ENCODE assay signal across 5 cellular contexts in the genomic region with DNA sequence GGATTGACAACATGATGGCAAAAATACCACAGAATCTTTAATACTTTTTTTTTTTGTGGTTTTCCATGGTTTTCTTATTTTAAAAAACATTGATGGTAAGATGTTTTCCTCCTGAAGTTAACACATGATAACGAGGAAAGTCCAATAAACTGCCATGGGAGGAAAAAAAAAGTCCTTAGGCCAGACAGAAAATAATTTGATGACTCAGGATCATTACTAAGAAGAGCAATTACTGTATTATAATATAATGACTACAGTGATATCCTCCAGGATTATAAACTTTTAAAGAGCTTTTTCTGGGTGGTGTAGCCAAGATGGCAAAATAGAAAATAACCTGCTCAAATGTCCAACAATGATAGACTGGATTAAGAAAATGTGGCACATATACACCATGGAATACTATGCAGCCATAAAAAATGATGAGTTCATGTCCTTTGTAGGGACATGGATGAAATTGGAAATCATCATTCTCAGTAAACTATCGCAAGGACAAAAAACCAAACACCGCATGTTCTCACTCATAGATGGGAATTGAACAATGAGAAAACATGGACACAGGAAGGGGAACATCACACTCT. TPM values are rescaled to one million over a fixed set of nuclear protein-coding genes. Genes with fewer than 3 reads are reported as not detected.
DNase-seq lines count a peak whose midpoint lies in the region; ATAC-seq, FAIRE-seq and TF ChIP-seq lines count a peak whose summit lies in the region.
"Not testable (repeated sequence)": the region's sequence is repeated elsewhere in the genome, so short reads cannot be mapped to it uniquely, and the experiment has no call there.

No MANE protein-coding gene starts in this region.

- not testable (repeated sequence) for H4K20me1 ChIP-seq in HepG2 (ENCODE audit: insufficient read depth, low read length)

- CTCF ChIA-PET in HEK293 (lab: Yijun Ruan, JAX) = interaction anchor here (0.7 to 1.0 kb wide), 2 partner anchors 12 to 96 kb away, joined by 4 read pairs; a partner anchor contains a TSS
- CTCF ChIA-PET in HepG2 (lab: Yijun Ruan, JAX; ENCODE audit: low intra/inter-chr PET ratio, low total read pairs) = not testable (repeated sequence)

- H3K9me3 ChIP-seq in HEK293 (ENCODE audit: control insufficient read depth, insufficient read depth, low read depth, low read length); cardiac muscle cell (ENCODE audit: low read depth); HepG2 (ENCODE audit: low read length): not testable (repeated sequence)

- intact Hi-C loops in HepG2 (cut with micrococcal nuclease; ENCODE audit: unreplicated experiment) = not testable (repeated sequence)

- POLR2A ChIA-PET in HEK293 (lab: Yijun Ruan, JAX) = interaction anchor here (1.1 to 1.8 kb wide), 2 partner anchors 12 to 36 kb away, joined by 3 to 8 read pairs; a partner anchor contains a TSS
- POLR2A ChIA-PET in HepG2 (lab: Yijun Ruan, JAX) = interaction anchor here (1.8 kb wide), 1 partner anchor 11 kb away, joined by 12 read pairs; a partner anchor contains a TSS

- H3K9ac ChIP-seq in HepG2 (ENCODE audit: insufficient read depth, low read depth, low read length) = not testable (repeated sequence)

- over 99% methylated on average over 2 of the region's 3 CpGs for WGBS in HepG2 (ENCODE audit: low lambda C conversion rate)

- H3K79me2 ChIP-seq in HepG2 (ENCODE audit: insufficient read depth, low read length) = not testable (repeated sequence)

- H3K27me3 ChIP-seq in cardiac muscle cell; HepG2 (ENCODE audit: control insufficient read depth in 1 of 2, insufficient read depth in 2 of 2, low read length in 2 of 2): not testable (repeated sequence)

- not testable (repeated sequence) for DNase-seq in cardiac muscle cell (ENCODE audit: low read depth in 1 of 2, low spot score in 1 of 2); HepG2 (ENCODE audit: low spot score)

- in situ Hi-C loops in HepG2 (cut with HindIII; ENCODE audit: extremely low pct_ligation_motif_present, low pct_unique_long_range_greater_than_20kb) = not testable (repeated sequence)

- not testable (repeated sequence) for H3K36me3 ChIP-seq in HEK293 (ENCODE audit: control insufficient read depth in 2 of 2, insufficient read depth in 1 of 2, low read length in 2 of 2); cardiac muscle cell; HepG2 (replicated peaks in 1 of 2; ENCODE audit: control insufficient read depth in 1 of 2, insufficient read depth in 2 of 2, low read length in 2 of 2)

- not testable (repeated sequence) for ATAC-seq in HepG2

- TF ChIP-seq CTCF in C4-2B (conservative IDR thresholded peaks at IDR 0.05); HEK293 (tag by site-specific recombination; IDR thresholded peaks at IDR 0.05); VCaP (conservative IDR thresholded peaks at IDR 0.05); cardiac muscle cell (IDR thresholded peaks at IDR 0.05; ENCODE audit: low read depth, low read length); HepG2 (CRISPR knock-in tag; IDR thresholded peaks at IDR 0.05): not testable (repeated sequence)

- FAIRE-seq in HepG2 (lab: Jason Lieb, UNC) = not testable (repeated sequence)

- TF ChIP-seq RAD21 in HepG2 (CRISPR knock-in tag; IDR thresholded peaks at IDR 0.05) = not testable (repeated sequence)

- H3K27ac ChIP-seq in C4-2B = peak overlapping the region; percentile 25; the same call in 1 of the 2 replicates
- H3K27ac ChIP-seq in HEK293 (ENCODE audit: extremely low read depth, low read depth, low read length); HepG2 (ENCODE audit: extremely low read length, insufficient read depth, low read length): not testable (repeated sequence)
- H3K27ac ChIP-seq in VCaP = peak overlapping the region; percentile 88
- H3K27ac ChIP-seq in cardiac muscle cell = peak overlapping the region; percentile 31

- not testable (repeated sequence) for H3K4me3 ChIP-seq in HEK293 (ENCODE audit: low read depth, low read length); cardiac muscle cell; HepG2 (replicated peaks in 1 of 3; ENCODE audit: insufficient read depth in 1 of 3, low read depth in 2 of 3, low read length in 3 of 3)

- not testable (repeated sequence) for H3K4me2 ChIP-seq in HepG2 (ENCODE audit: low read depth, low read length)

- not testable (repeated sequence) for H2AFZ ChIP-seq in HepG2 (ENCODE audit: low read length)

- TF ChIP-seq EP300 in HepG2 (IDR thresholded peaks at IDR 0.05; ENCODE audit: low read depth in 2 of 2, low read length in 2 of 2); HepG2 (CRISPR knock-in tag; IDR thresholded peaks at IDR 0.05; ENCODE audit: borderline replicate concordance): not testable (repeated sequence)

- H3K4me1 ChIP-seq in HEK293 (ENCODE audit: control insufficient read depth, insufficient read depth, low read length) = not testable (repeated sequence)
- H3K4me1 ChIP-seq in cardiac muscle cell (ENCODE audit: low read depth) (peaks cover 17% of the 10 kb centered on the region), HepG2 (ENCODE audit: insufficient read depth, low read length) (peaks cover 30% of the 10 kb centered on the region)

- TF ChIP-seq POLR2A in HepG2 (IDR thresholded peaks at IDR 0.05; ENCODE audit: insufficient read depth in 1 of 2, low read depth in 2 of 2, low read length in 2 of 2) = not testable (repeated sequence)

- BruUV-seq in HepG2 (replicated peaks; lab: Mats Ljungman, UMichigan) = not testable (repeated sequence)

TF ChIP-seq in HepG2, 621 proteins besides CTCF, POLR2A, EP300 and RAD21:
- TF ChIP-seq MAFF (IDR thresholded peaks at IDR 0.05; ENCODE audit: low read depth, low read length) = peak; percentile 63; the same call in 1 of the 2 replicates
- peak; percentile 38 to 85; a peak in 3 of 4 replicates for TF ChIP-seq MAFK (conservative IDR thresholded peaks at IDR 0.05 in 1 of 2, IDR thresholded peaks at IDR 0.05 in 1 of 2; ENCODE audit: low read length in 2 of 2)

RNA-seq across cellular contexts. Expression of a gene that starts 11.8 kb away (rescaled TPM):
- total RNA-seq in cardiac muscle cell (10.2 and 13.2 TPM in 2 replicates), HepG2 (2016; rRNA removed; fragmentation: Illumina TruSeq; extraction: Trizol) (21.0 and 32.4 TPM in 2 replicates)
- polyA plus RNA-seq in cardiac muscle cell (9.6 and 10.6 TPM in 2 replicates), HepG2 (2011; rRNA removed) (7.7 and 8.9 TPM in 2 replicates)
- total RNA-seq in HepG2 (2016; cell fraction: cytosol; rRNA removed; fragmentation: Illumina TruSeq; extraction: Trizol; ENCODE audit: low read depth) = 7.5 and 7.9 TPM in 2 replicates
- 19.5 and 29.4 TPM in 2 replicates for total RNA-seq in HepG2 (2016; cell fraction: insoluble cytoplasmic fraction; rRNA removed; fragmentation: Illumina TruSeq; extraction: Trizol)
- total RNA-seq in HepG2 (2016; cell fraction: membrane; rRNA removed; fragmentation: Illumina TruSeq; extraction: Trizol) = 30.0 and 33.2 TPM in 2 replicates
- 26.8 and 28.3 TPM in 2 replicates for total RNA-seq in HepG2 (2016; cell fraction: nucleus; rRNA removed; fragmentation: Illumina TruSeq; extraction: Trizol)
- 4.1 and 6.4 TPM in 2 replicates for polyA plus RNA-seq in HepG2 (2011; cell fraction: cytosol; rRNA removed)
- 9.3 and 10.7 TPM in 2 replicates for polyA plus RNA-seq in HepG2 (2011; cell fraction: nucleus; rRNA removed)
- polyA plus RNA-seq in HepG2 (2012) = 7.2 and 8.6 TPM in 2 replicates
- polyA plus RNA-seq in HepG2 (2016; cell fraction: cytosol; fragmentation: Illumina TruSeq; extraction: Trizol; ENCODE audit: low read depth) = 3.4 and 4.8 TPM in 2 replicates
- 15.6 and 16.6 TPM in 2 replicates for polyA plus RNA-seq in HepG2 (2016; cell fraction: insoluble cytoplasmic fraction; fragmentation: Illumina TruSeq; extraction: Trizol; ENCODE audit: low read depth)
- 11.2 and 11.7 TPM in 2 replicates for polyA plus RNA-seq in HepG2 (2016; cell fraction: membrane; fragmentation: Illumina TruSeq; extraction: Trizol; ENCODE audit: low read depth)
- polyA plus RNA-seq in HepG2 (2016; cell fraction: nucleus; fragmentation: Illumina TruSeq; extraction: Trizol; ENCODE audit: insufficient read depth, low read depth) = 16.4 and 17.3 TPM in 2 replicates
- 11.7 and 20.5 TPM in 2 replicates for polyA minus RNA-seq in HepG2 (2011; rRNA and poly(A)+ RNA removed; ENCODE audit: low replicate concordance)
- polyA minus RNA-seq in HepG2 (2011; cell fraction: cytosol; rRNA and poly(A)+ RNA removed) = 8.0 and 9.8 TPM in 2 replicates
- polyA minus RNA-seq in HepG2 (2011; cell fraction: nucleus; rRNA and poly(A)+ RNA removed) = 45.7 and 50.8 TPM in 2 replicates

RNA-seq across cellular contexts. Expression of a gene that starts 12.1 kb away (rescaled TPM):
- total RNA-seq in cardiac muscle cell (35.5 TPM in 2 replicates), HepG2 (2016; rRNA removed; fragmentation: Illumina TruSeq; extraction: Trizol) (66.6 and 73.8 TPM in 2 replicates)
- polyA plus RNA-seq in cardiac muscle cell (81.8 and 106 TPM in 2 replicates), HepG2 (2011; rRNA removed) (28.6 and 34.1 TPM in 2 replicates)
- 155 and 168 TPM in 2 replicates for total RNA-seq in HepG2 (2016; cell fraction: cytosol; rRNA removed; fragmentation: Illumina TruSeq; extraction: Trizol; ENCODE audit: low read depth)
- total RNA-seq in HepG2 (2016; cell fraction: insoluble cytoplasmic fraction; rRNA removed; fragmentation: Illumina TruSeq; extraction: Trizol) = 65.4 and 69.5 TPM in 2 replicates
- total RNA-seq in HepG2 (2016; cell fraction: membrane; rRNA removed; fragmentation: Illumina TruSeq; extraction: Trizol) = 248 and 275 TPM in 2 replicates
- total RNA-seq in HepG2 (2016; cell fraction: nucleus; rRNA removed; fragmentation: Illumina TruSeq; extraction: Trizol) = 48.5 and 52.0 TPM in 2 replicates
- polyA plus RNA-seq in HepG2 (2011; cell fraction: cytosol; rRNA removed) = 14.8 and 23.2 TPM in 2 replicates
- polyA plus RNA-seq in HepG2 (2011; cell fraction: nucleus; rRNA removed) = 14.3 and 19.5 TPM in 2 replicates
- 28.1 and 39.7 TPM in 2 replicates for polyA plus RNA-seq in HepG2 (2012)
- polyA plus RNA-seq in HepG2 (2016; cell fraction: cytosol; fragmentation: Illumina TruSeq; extraction: Trizol; ENCODE audit: low read depth) = 187 and 197 TPM in 2 replicates
- polyA plus RNA-seq in HepG2 (2016; cell fraction: insoluble cytoplasmic fraction; fragmentation: Illumina TruSeq; extraction: Trizol; ENCODE audit: low read depth) = 78.3 and 87.0 TPM in 2 replicates
- polyA plus RNA-seq in HepG2 (2016; cell fraction: membrane; fragmentation: Illumina TruSeq; extraction: Trizol; ENCODE audit: low read depth) = 257 and 275 TPM in 2 replicates
- 78.8 and 84.3 TPM in 2 replicates for polyA plus RNA-seq in HepG2 (2016; cell fraction: nucleus; fragmentation: Illumina TruSeq; extraction: Trizol; ENCODE audit: insufficient read depth, low read depth)
- 6.0 and 24.6 TPM in 2 replicates for polyA minus RNA-seq in HepG2 (2011; rRNA and poly(A)+ RNA removed; ENCODE audit: low replicate concordance)
- polyA minus RNA-seq in HepG2 (2011; cell fraction: cytosol; rRNA and poly(A)+ RNA removed) = 13.8 and 19.3 TPM in 2 replicates
- polyA minus RNA-seq in HepG2 (2011; cell fraction: nucleus; rRNA and poly(A)+ RNA removed) = 24.5 and 27.1 TPM in 2 replicates
